Comparison of ENCODE assay signal across 1 cellular context in genomic region chr3:138727371-138727770, GRCh38.
TF ChIP-seq lines count a peak whose summit lies in the region.

No MANE protein-coding gene starts in this region.

TF ChIP-seq in SK-N-SH, 30 proteins besides CTCF, POLR2A, EP300 and RAD21 (continued from another document):
- TF ChIP-seq REST (IDR thresholded peaks at IDR 0.05; ENCODE audit: low read depth, low read length) (no peak), RFX5 (IDR thresholded peaks at IDR 0.05; ENCODE audit: low read length) (no peak), TAF1 (IDR thresholded peaks at IDR 0.05; ENCODE audit: borderline replicate concordance, low read depth, low read length) (no peak), IRF3 (IDR thresholded peaks at IDR 0.05; ENCODE audit: low read depth, low read length) (no peak), SMC3 (IDR thresholded peaks at IDR 0.05; ENCODE audit: low read depth, low read length) (no peak), PBX3 (IDR thresholded peaks at IDR 0.05) (no peak)
TF ChIP-seq in SK-N-SH: peak in this region for 0.
